Comparison of ENCODE assay signal across 8 cellular contexts in genomic region chr7:27150568-27151340, GRCh38. TPM values are rescaled to one million over a fixed set of nuclear protein-coding genes. Genes with fewer than 3 reads are reported as not detected.
DNase-seq lines count a peak whose midpoint lies in the region; FAIRE-seq and TF ChIP-seq lines count a peak whose summit lies in the region.

No MANE protein-coding gene starts in this region.

- DNase-seq in H54 (ENCODE audit: insufficient read length, low spot score): peak; percentile 100
- DNase-seq in MG63: peak; percentile 86
- peak; percentile 51 for DNase-seq in T-helper 2 cell treated with Interferon-gamma antibody and Interleukin-4, amounts not matched to agents 5 μg/mL and 100 μg/mL, for 36 hours (ENCODE audit: low spot score)
- DNase-seq in brain microvascular endothelial cell: peak; percentile 16
- peak; percentile 67 to 75 (median 72) for DNase-seq in immature natural killer cell
- DNase-seq in stimulated activated CD4-positive, alpha-beta T cell treated with anti-CD3 and anti-CD28 coated beads, Interleukin-12 subunit alpha, Interleukin-12 subunit beta, amount 100 ng/mL, for 24 hours (ENCODE audit: low read depth in 2 of 2): peak; percentile 41 to 58
- DNase-seq in KG1 (lab: John Stamatoyannopoulos, UW): no peak

- no peak for FAIRE-seq in H54 (lab: Jason Lieb, UNC)

- no peaks in the 10 kb centered on the region for H3K9me3 ChIP-seq in MG63

- H3K36me3 ChIP-seq in MG63 (peaks cover 3% of the 10 kb centered on the region; the same call in 1 of the 2 replicates), brain microvascular endothelial cell (replicated peaks) (no peaks in the 10 kb centered on the region)

- H3K4me1 Mint-ChIP-seq in T-helper 2 cell treated with Interferon-gamma antibody and Interleukin-4, amounts not matched to agents 5 μg/mL and 100 μg/mL, for 36 hours (ENCODE audit: low read depth): peaks cover 19% of the 10 kb centered on the region
- peaks cover 48 to 75% of the 10 kb centered on the region in 2 donors for H3K4me1 Mint-ChIP-seq in immature natural killer cell

- H3K9me3 Mint-ChIP-seq in T-helper 2 cell treated with Interferon-gamma antibody and Interleukin-4, amounts not matched to agents 5 μg/mL and 100 μg/mL, for 36 hours: no peaks in the 10 kb centered on the region
- peaks cover 0 to 2% (median 0%) of the 10 kb centered on the region in 6 donors for H3K9me3 Mint-ChIP-seq in immature natural killer cell

- H3K27me3 ChIP-seq in MG63: no peaks in the 10 kb centered on the region
- peaks cover 95% of the 10 kb centered on the region for H3K27me3 ChIP-seq in brain microvascular endothelial cell (replicated peaks)

- peaks cover 94% of the 10 kb centered on the region for H3K27me3 Mint-ChIP-seq in T-helper 2 cell treated with Interferon-gamma antibody and Interleukin-4, amounts not matched to agents 5 μg/mL and 100 μg/mL, for 36 hours (ENCODE audit: low read depth)
- peaks cover 38 to 70% (median 67%) of the 10 kb centered on the region in 3 donors for H3K27me3 Mint-ChIP-seq in immature natural killer cell (ENCODE audit: low read depth in 3 of 3)

- in situ Hi-C loops in brain microvascular endothelial cell (cut with HindIII; ENCODE audit: low pct_ligation_motif_present, low sequenced_read_pairs): no loop called here

- no peak for TF ChIP-seq POLR2A in H54 (IDR thresholded peaks at IDR 0.05; ENCODE audit: low read depth, low read length)

- peak; percentile 65 for TF ChIP-seq CTCF in brain microvascular endothelial cell (IDR thresholded peaks at IDR 0.05; ENCODE audit: low read depth, low read length, missing control alignments)

- H3K27ac ChIP-seq in brain microvascular endothelial cell: no peak overlapping the region

- H3K4me3 Mint-ChIP-seq in T-helper 2 cell treated with Interferon-gamma antibody and Interleukin-4, amounts not matched to agents 5 μg/mL and 100 μg/mL, for 36 hours: peak overlapping the region; percentile 71
- H3K4me3 Mint-ChIP-seq in immature natural killer cell: peak overlapping the region; percentile 85 to 89 (median 86)

- H3K27ac Mint-ChIP-seq in T-helper 2 cell treated with Interferon-gamma antibody and Interleukin-4, amounts not matched to agents 5 μg/mL and 100 μg/mL, for 36 hours: no peak overlapping the region
- H3K27ac Mint-ChIP-seq in immature natural killer cell: peak overlapping the region; percentile 41 to 89 (median 64)

- peaks cover 3% of the 10 kb centered on the region for H3K36me3 Mint-ChIP-seq in T-helper 2 cell treated with Interferon-gamma antibody and Interleukin-4, amounts not matched to agents 5 μg/mL and 100 μg/mL, for 36 hours (ENCODE audit: low read depth)
- peaks cover 0 to 3% (median 0%) of the 10 kb centered on the region in 3 donors for H3K36me3 Mint-ChIP-seq in immature natural killer cell

- peak overlapping the region; percentile 37 for H3K4me3 ChIP-seq in GM08714 (ENCODE audit: low read length)
- peak overlapping the region; percentile 53 for H3K4me3 ChIP-seq in MG63
- H3K4me3 ChIP-seq in brain microvascular endothelial cell (ENCODE audit: low read depth, low read length): no peak overlapping the region

RNA-seq across cellular contexts. Expression of gene HOXA3, which starts 1.6 kb away (rescaled TPM):
- total RNA-seq in MG63 (2014; rRNA removed; shearing (Covaris generic); ENCODE audit: low replicate concordance): 4.3 TPM in 1 of 2 replicates, not detected in the other
- under 1 TPM in 1 of 3 donors, not detected in 2; 0.13 TPM for polyA plus RNA-seq in immature natural killer cell

RNA-seq across cellular contexts. Expression of gene HOXA6, which starts 3.2 kb away (rescaled TPM):
- total RNA-seq in MG63 (2014; rRNA removed; shearing (Covaris generic); ENCODE audit: low replicate concordance): 0.82 and 5.1 TPM in 2 replicates
- 1 to 10 TPM in 1 of 3 donors, under 1 TPM in 1, not detected in 1; 0.52 to 3.8 TPM for polyA plus RNA-seq in immature natural killer cell

RNA-seq across cellular contexts. Expression of gene HOXA7, which starts 5.7 kb away (rescaled TPM):
- 0.95 and 1.7 TPM in 2 replicates for total RNA-seq in MG63 (2014; rRNA removed; shearing (Covaris generic); ENCODE audit: low replicate concordance)
- polyA plus RNA-seq in immature natural killer cell: 1 to 10 TPM in 2 of 3 donors, not detected in 1; 1.0 to 4.2 TPM

RNA-seq across cellular contexts. Expression of gene HOXA5, which starts 7.3 kb away (rescaled TPM):
- 1.7 and 2.7 TPM in 2 replicates for total RNA-seq in MG63 (2014; rRNA removed; shearing (Covaris generic); ENCODE audit: low replicate concordance)
- polyA plus RNA-seq in immature natural killer cell: 1 to 10 TPM in 1 of 3 donors, under 1 TPM in 2; 0.42 to 1.1 (median 0.73) TPM

RNA-seq across cellular contexts. Expression of gene HOXA9, which starts 14.6 kb away (rescaled TPM):
- total RNA-seq in MG63 (2014; rRNA removed; shearing (Covaris generic); ENCODE audit: low replicate concordance): 25.4 and 29.9 TPM in 2 replicates
- polyA plus RNA-seq in immature natural killer cell: 1 to 10 TPM; 1.6 to 3.1 (median 1.8) TPM
